ENCODE assay signal across 1 cellular context in the genomic region with DNA sequence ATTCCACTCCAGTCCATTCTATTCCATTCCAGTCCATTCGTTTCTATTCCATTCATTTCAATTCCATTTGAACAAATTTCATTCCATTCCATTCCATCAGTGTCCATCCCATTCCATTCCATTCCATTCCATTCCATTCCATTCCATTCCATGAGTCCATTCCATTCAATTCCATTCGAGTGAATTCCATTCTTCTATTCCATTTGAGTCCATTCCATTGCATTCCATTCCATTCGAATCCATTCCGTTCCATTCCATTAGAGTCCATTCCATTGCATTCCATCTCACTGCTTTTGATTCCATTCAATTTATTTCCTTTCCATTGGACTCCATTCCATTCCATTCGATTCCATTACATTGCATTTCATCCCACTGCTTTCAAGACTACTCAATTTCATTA.
TF ChIP-seq lines count a peak whose summit lies in the region.

No MANE protein-coding gene starts in this region.

TF ChIP-seq in HepG2, 621 proteins besides CTCF, POLR2A, EP300 and RAD21 (continued from another document):
- TF ChIP-seq PRDM15 (CRISPR knock-in tag; IDR thresholded peaks at IDR 0.05) (peak; percentile 90), IKZF1 (IDR thresholded peaks at IDR 0.05) (peak; percentile 64; the same call in 1 of the 2 replicates)
